ENCODE assay signal across 19 cellular contexts in the genomic region with DNA sequence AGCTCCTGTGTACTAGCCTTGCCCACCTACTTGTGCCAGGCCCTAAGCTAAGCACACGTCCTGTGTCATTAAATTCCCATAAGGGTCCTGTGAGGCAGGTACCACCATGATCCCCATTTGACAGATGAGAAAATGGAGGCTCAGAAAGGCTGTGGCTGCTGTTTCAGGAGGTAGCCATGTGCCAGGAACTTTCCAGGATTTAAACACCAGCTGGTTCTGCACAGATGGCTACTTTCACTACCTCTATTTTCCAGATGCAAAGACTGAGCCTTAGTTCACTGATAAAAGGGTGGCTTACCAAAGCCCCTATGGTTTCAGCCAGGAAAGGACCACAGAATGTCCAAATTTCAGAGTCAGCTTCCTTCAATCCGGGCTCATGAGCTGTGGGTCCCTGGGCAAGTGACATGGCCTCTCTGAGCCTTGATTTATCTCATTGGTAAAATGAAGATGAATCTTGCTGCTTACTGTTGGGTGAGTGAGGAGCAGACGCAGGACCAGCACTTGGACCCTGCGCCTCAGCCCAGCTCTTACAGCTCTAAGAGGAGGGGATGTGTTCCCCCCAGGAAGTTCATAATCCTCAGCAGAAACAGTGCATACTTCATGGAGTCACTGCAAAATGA. TPM values are rescaled to one million over a fixed set of nuclear protein-coding genes. Genes with fewer than 3 reads are reported as not detected.
DNase-seq lines count a peak whose midpoint lies in the region; ATAC-seq lines count a peak whose summit lies in the region.
"Had no signal": no experiment of that assay in that cellular context is flagged by ENCODE, and none has a peak within 500 bp of the region (broad histone marks: within the 10 kb centered on the region; RNA-seq: fewer than 3 reads in every experiment).

No MANE protein-coding gene starts in this region.

- peaks cover 83 to 100% of the 10 kb centered on the region in 2 donors for H3K4me1 Mint-ChIP-seq in immature natural killer cell
- H3K4me1 Mint-ChIP-seq in stimulated activated effector memory CD8-positive, alpha-beta T cell treated with anti-CD3 and anti-CD28 coated beads, Interleukin-12 subunit alpha, Interleukin-12 subunit beta, amount 100 ng/mL, for 72 hours = peaks cover 17% of the 10 kb centered on the region

- H3K36me3 Mint-ChIP-seq in immature natural killer cell = peaks cover 23 to 43% (median 32%) of the 10 kb centered on the region in 3 donors
- H3K36me3 Mint-ChIP-seq in stimulated activated effector memory CD8-positive, alpha-beta T cell treated with anti-CD3 and anti-CD28 coated beads, Interleukin-12 subunit alpha, Interleukin-12 subunit beta, amount 100 ng/mL, for 72 hours = no peaks in the 10 kb centered on the region
- H3K36me3 Mint-ChIP-seq: activated naive CD8-positive, alpha-beta T cell had no signal

- peaks cover 1% of the 10 kb centered on the region in 3 donors for H3K27me3 Mint-ChIP-seq in immature natural killer cell (ENCODE audit: low read depth in 3 of 3)

- H3K27ac Mint-ChIP-seq in immature natural killer cell = peak overlapping the region; percentile 85 to 97 (median 96)
- H3K27ac Mint-ChIP-seq in stimulated activated effector memory CD8-positive, alpha-beta T cell treated with anti-CD3 and anti-CD28 coated beads, Interleukin-12 subunit alpha, Interleukin-12 subunit beta, amount 100 ng/mL, for 72 hours = peak overlapping the region; percentile 70
- H3K27ac Mint-ChIP-seq: activated naive CD8-positive, alpha-beta T cell had no signal

- H3K9me3 Mint-ChIP-seq in immature natural killer cell = no peaks in the 10 kb centered on the region
- H3K9me3 Mint-ChIP-seq in stimulated activated effector memory CD8-positive, alpha-beta T cell treated with anti-CD3 and anti-CD28 coated beads, Interleukin-12 subunit alpha, Interleukin-12 subunit beta, amount 100 ng/mL, for 72 hours = peaks cover 3% of the 10 kb centered on the region
- H3K9me3 Mint-ChIP-seq: nephron progenitor cell had no signal

- peak overlapping the region; percentile 24 to 86 (median 52) for H3K4me3 Mint-ChIP-seq in immature natural killer cell
- H3K4me3 Mint-ChIP-seq in stimulated activated effector memory CD8-positive, alpha-beta T cell treated with anti-CD3 and anti-CD28 coated beads, Interleukin-12 subunit alpha, Interleukin-12 subunit beta, amount 100 ng/mL, for 72 hours = peak overlapping the region; percentile 12
- H3K4me3 Mint-ChIP-seq: activated naive CD8-positive, alpha-beta T cell; nephron progenitor cell had no signal

- DNase-seq in NCI-H1694 treated with DMSO at 0.1 percent for 48 hours (lab: John Stamatoyannopoulos, UW) (peak; percentile 9), NCI-H1694 (lab: John Stamatoyannopoulos, UW) (no peak), RPMI8226 (peak; percentile 26), immature natural killer cell (no peak), GOT3 (lab: John Stamatoyannopoulos, UW) (no peak)
- no peak for DNase-seq in stimulated activated effector memory CD8-positive, alpha-beta T cell treated with anti-CD3 and anti-CD28 coated beads, Interleukin-12 subunit alpha, Interleukin-12 subunit beta, amount 100 ng/mL, for 72 hours (ENCODE audit: low spot score in 2 of 2)
- no peak for DNase-seq in activated CD4-positive, alpha-beta T cell treated with anti-CD3 and anti-CD28 coated beads for 4 hours
- DNase-seq: 8988T; hippocampal formation; left ventricle myocardium superior; NCI-H1417 treated with DMSO at 0.1 percent for 48 hours; nephron progenitor cell; PC-9; right lobe of liver; stimulated activated CD4-positive, alpha-beta T cell treated with anti-CD3 and anti-CD28 coated beads, Interleukin-4, amount 100 ng/mL, for 24 hours; uterus; WERI-Rb-1 had no signal

- no peak for ATAC-seq in stimulated activated effector memory CD8-positive, alpha-beta T cell treated with anti-CD3 and anti-CD28 coated beads, Interleukin-12 subunit alpha, Interleukin-12 subunit beta, amount 100 ng/mL, for 72 hours
- ATAC-seq in HG03342 (IDR thresholded peaks at IDR 0.05; ENCODE audit: unreplicated experiment) = no peak
- ATAC-seq: left ventricle myocardium superior had no signal

RNA-seq across cellular contexts. Expression of gene CMKLR1, which starts 23.5 kb away (rescaled TPM):
- 10 to 100 TPM; 32.5 to 83.7 (median 49.6) TPM for polyA plus RNA-seq in immature natural killer cell

Comparison
In these comparisons a context has a peak if more than half of its experiments do, and no peak if none do; other contexts are left out.
1. DNase-seq: peak in NCI-H1694 treated with DMSO at 0.1 percent for 48 hours (single experiment) and RPMI8226 (single experiment); none in NCI-H1694 (single experiment), immature natural killer cell (0 of 3), stimulated activated effector memory CD8-positive, alpha-beta T cell treated with anti-CD3 and anti-CD28 coated beads, Interleukin-12 subunit alpha, Interleukin-12 subunit beta, amount 100 ng/mL, for 72 hours (0 of 2), activated CD4-positive, alpha-beta T cell treated with anti-CD3 and anti-CD28 coated beads for 4 hours (0 of 2) and GOT3 (single experiment).